ENCODE assay signal across 1 cellular context in the genomic region with DNA sequence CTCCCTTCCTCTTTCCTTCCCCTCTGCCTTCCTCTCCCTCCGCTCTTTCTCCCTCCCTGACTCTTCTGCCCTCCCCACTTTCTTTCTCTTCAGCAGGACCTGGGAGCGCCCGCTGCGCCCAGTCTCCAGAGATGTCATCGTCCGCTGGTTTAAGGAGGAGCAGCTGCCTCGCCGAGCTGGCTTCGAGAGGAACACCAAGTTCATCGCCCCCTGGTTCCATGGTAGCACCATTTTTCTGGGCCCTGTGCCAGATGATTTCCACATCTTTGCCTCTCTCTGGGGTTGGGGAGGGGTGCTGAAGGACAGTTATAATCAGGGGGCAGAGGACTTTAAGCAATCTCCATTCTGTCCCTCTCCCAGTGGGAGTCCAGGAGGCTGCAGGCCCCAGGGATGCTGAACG.
TF ChIP-seq lines count a peak whose summit lies in the region.

No MANE protein-coding gene starts in this region.

TF ChIP-seq in HepG2, 621 proteins besides CTCF, POLR2A, EP300 and RAD21 (continued from another document):
- TF ChIP-seq, protein P1, sequence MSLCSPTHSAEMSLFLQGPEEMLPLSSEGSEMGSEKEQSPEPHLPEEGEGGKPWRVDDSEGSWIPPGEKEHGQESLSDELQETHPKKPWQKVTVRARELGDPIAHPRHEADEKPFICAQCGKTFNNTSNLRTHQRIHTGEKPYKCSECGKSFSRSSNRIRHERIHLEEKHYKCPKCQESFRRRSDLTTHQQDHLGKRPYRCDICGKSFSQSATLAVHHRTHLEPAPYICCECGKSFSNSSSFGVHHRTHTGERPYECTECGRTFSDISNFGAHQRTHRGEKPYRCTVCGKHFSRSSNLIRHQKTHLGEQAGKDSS (CRISPR knock-in tag; IDR thresholded peaks at IDR 0.05; ENCODE audit: borderline replicate concordance, low read depth) = no peak
- TF ChIP-seq ZNF614 (CRISPR knock-in tag; IDR thresholded peaks at IDR 0.05; ENCODE audit: borderline replicate concordance) = no peak
- no peak for TF ChIP-seq ZSCAN12 (CRISPR knock-in tag; IDR thresholded peaks at IDR 0.05)
- TF ChIP-seq ZFY (CRISPR knock-in tag; IDR thresholded peaks at IDR 0.05) = no peak
- no peak for TF ChIP-seq ZNF737 (CRISPR knock-in tag; IDR thresholded peaks at IDR 0.05; ENCODE audit: borderline replicate concordance)
- TF ChIP-seq, protein P2, sequence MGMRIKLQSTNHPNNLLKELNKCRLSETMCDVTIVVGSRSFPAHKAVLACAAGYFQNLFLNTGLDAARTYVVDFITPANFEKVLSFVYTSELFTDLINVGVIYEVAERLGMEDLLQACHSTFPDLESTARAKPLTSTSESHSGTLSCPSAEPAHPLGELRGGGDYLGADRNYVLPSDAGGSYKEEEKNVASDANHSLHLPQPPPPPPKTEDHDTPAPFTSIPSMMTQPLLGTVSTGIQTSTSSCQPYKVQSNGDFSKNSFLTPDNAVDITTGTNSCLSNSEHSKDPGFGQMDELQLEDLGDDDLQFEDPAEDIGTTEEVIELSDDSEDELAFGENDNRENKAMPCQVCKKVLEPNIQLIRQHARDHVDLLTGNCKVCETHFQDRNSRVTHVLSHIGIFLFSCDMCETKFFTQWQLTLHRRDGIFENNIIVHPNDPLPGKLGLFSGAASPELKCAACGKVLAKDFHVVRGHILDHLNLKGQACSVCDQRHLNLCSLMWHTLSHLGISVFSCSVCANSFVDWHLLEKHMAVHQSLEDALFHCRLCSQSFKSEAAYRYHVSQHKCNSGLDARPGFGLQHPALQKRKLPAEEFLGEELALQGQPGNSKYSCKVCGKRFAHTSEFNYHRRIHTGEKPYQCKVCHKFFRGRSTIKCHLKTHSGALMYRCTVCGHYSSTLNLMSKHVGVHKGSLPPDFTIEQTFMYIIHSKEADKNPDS (CRISPR knock-in tag; IDR thresholded peaks at IDR 0.05) = no peak
- TF ChIP-seq ZFP36L2 (CRISPR knock-in tag; IDR thresholded peaks at IDR 0.05) = no peak
- TF ChIP-seq, protein P3, sequence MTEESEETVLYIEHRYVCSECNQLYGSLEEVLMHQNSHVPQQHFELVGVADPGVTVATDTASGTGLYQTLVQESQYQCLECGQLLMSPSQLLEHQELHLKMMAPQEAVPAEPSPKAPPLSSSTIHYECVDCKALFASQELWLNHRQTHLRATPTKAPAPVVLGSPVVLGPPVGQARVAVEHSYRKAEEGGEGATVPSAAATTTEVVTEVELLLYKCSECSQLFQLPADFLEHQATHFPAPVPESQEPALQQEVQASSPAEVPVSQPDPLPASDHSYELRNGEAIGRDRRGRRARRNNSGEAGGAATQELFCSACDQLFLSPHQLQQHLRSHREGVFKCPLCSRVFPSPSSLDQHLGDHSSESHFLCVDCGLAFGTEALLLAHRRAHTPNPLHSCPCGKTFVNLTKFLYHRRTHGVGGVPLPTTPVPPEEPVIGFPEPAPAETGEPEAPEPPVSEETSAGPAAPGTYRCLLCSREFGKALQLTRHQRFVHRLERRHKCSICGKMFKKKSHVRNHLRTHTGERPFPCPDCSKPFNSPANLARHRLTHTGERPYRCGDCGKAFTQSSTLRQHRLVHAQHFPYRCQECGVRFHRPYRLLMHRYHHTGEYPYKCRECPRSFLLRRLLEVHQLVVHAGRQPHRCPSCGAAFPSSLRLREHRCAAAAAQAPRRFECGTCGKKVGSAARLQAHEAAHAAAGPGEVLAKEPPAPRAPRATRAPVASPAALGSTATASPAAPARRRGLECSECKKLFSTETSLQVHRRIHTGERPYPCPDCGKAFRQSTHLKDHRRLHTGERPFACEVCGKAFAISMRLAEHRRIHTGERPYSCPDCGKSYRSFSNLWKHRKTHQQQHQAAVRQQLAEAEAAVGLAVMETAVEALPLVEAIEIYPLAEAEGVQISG (CRISPR knock-in tag; IDR thresholded peaks at IDR 0.05) = no peak
- TF ChIP-seq CCDC6 (CRISPR knock-in tag; IDR thresholded peaks at IDR 0.05) = no peak
- no peak for TF ChIP-seq ZNF577 (CRISPR knock-in tag; IDR thresholded peaks at IDR 0.05; ENCODE audit: borderline replicate concordance, low read depth)
- TF ChIP-seq, protein P4, sequence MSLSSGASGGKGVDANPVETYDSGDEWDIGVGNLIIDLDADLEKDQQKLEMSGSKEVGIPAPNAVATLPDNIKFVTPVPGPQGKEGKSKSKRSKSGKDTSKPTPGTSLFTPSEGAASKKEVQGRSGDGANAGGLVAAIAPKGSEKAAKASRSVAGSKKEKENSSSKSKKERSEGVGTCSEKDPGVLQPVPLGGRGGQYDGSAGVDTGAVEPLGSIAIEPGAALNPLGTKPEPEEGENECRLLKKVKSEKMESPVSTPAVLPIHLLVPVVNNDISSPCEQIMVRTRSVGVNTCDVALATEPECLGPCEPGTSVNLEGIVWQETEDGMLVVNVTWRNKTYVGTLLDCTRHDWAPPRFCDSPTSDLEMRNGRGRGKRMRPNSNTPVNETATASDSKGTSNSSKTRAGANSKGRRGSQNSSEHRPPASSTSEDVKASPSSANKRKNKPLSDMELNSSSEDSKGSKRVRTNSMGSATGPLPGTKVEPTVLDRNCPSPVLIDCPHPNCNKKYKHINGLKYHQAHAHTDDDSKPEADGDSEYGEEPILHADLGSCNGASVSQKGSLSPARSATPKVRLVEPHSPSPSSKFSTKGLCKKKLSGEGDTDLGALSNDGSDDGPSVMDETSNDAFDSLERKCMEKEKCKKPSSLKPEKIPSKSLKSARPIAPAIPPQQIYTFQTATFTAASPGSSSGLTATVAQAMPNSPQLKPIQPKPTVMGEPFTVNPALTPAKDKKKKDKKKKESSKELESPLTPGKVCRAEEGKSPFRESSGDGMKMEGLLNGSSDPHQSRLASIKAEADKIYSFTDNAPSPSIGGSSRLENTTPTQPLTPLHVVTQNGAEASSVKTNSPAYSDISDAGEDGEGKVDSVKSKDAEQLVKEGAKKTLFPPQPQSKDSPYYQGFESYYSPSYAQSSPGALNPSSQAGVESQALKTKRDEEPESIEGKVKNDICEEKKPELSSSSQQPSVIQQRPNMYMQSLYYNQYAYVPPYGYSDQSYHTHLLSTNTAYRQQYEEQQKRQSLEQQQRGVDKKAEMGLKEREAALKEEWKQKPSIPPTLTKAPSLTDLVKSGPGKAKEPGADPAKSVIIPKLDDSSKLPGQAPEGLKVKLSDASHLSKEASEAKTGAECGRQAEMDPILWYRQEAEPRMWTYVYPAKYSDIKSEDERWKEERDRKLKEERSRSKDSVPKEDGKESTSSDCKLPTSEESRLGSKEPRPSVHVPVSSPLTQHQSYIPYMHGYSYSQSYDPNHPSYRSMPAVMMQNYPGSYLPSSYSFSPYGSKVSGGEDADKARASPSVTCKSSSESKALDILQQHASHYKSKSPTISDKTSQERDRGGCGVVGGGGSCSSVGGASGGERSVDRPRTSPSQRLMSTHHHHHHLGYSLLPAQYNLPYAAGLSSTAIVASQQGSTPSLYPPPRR (CRISPR knock-in tag; IDR thresholded peaks at IDR 0.05; ENCODE audit: borderline replicate concordance) = no peak
- no peak for TF ChIP-seq NCOR1 (IDR thresholded peaks at IDR 0.05; ENCODE audit: borderline replicate concordance, low read length)
- TF ChIP-seq, protein P5, sequence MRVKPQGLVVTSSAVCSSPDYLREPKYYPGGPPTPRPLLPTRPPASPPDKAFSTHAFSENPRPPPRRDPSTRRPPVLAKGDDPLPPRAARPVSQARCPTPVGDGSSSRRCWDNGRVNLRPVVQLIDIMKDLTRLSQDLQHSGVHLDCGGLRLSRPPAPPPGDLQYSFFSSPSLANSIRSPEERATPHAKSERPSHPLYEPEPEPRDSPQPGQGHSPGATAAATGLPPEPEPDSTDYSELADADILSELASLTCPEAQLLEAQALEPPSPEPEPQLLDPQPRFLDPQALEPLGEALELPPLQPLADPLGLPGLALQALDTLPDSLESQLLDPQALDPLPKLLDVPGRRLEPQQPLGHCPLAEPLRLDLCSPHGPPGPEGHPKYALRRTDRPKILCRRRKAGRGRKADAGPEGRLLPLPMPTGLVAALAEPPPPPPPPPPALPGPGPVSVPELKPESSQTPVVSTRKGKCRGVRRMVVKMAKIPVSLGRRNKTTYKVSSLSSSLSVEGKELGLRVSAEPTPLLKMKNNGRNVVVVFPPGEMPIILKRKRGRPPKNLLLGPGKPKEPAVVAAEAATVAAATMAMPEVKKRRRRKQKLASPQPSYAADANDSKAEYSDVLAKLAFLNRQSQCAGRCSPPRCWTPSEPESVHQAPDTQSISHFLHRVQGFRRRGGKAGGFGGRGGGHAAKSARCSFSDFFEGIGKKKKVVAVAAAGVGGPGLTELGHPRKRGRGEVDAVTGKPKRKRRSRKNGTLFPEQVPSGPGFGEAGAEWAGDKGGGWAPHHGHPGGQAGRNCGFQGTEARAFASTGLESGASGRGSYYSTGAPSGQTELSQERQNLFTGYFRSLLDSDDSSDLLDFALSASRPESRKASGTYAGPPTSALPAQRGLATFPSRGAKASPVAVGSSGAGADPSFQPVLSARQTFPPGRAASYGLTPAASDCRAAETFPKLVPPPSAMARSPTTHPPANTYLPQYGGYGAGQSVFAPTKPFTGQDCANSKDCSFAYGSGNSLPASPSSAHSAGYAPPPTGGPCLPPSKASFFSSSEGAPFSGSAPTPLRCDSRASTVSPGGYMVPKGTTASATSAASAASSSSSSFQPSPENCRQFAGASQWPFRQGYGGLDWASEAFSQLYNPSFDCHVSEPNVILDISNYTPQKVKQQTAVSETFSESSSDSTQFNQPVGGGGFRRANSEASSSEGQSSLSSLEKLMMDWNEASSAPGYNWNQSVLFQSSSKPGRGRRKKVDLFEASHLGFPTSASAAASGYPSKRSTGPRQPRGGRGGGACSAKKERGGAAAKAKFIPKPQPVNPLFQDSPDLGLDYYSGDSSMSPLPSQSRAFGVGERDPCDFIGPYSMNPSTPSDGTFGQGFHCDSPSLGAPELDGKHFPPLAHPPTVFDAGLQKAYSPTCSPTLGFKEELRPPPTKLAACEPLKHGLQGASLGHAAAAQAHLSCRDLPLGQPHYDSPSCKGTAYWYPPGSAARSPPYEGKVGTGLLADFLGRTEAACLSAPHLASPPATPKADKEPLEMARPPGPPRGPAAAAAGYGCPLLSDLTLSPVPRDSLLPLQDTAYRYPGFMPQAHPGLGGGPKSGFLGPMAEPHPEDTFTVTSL (CRISPR knock-in tag; IDR thresholded peaks at IDR 0.05; ENCODE audit: borderline replicate concordance) = no peak
